ENCODE assay signal across 1 cellular context in the genomic region with DNA sequence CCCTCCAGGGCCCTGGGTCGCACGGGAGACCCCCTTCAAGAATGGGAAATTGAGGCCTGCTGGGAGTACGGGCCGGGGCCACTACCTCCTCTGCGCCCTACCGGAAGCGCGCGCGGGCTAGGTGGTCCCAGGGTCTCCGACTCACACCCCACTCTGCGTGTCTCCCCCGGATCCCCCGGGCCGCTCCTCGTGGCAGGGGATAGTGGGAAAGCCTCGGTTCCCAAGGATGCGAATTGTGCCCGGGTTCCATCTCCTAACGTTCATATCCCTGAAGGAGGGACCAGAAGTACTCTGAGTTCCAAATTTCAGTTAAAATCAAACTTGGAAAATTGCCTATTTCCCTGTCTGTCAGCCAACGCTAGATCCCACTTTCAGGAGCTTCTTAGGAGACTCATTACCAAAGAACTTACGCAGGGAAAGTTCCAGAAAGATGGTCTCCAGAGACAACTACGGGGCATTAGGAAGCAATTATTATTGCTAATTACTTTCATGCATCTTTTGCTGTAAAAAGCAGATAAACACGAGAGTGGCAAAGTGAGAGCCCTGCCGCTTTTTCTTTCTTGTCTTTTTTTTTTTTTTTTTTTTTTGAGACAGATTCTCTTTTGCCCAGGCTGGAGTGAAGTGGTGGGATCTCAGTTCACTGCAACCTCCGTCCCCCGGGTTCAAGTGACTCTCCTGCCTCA.
TF ChIP-seq lines count a peak whose summit lies in the region.

No MANE protein-coding gene starts in this region.

TF ChIP-seq in HepG2, 621 proteins besides CTCF, POLR2A, EP300 and RAD21 (continued from another document and continues in another):
- TF ChIP-seq ZNF75D (CRISPR knock-in tag; IDR thresholded peaks at IDR 0.05; ENCODE audit: borderline replicate concordance): 0 out of 2 replicates have a peak, but pooled peaks have one; percentile 56
- TF ChIP-seq ZBTB7B (CRISPR knock-in tag; IDR thresholded peaks at IDR 0.05): peak; percentile 75; the same call in 1 of the 2 replicates
- TF ChIP-seq, protein P1, sequence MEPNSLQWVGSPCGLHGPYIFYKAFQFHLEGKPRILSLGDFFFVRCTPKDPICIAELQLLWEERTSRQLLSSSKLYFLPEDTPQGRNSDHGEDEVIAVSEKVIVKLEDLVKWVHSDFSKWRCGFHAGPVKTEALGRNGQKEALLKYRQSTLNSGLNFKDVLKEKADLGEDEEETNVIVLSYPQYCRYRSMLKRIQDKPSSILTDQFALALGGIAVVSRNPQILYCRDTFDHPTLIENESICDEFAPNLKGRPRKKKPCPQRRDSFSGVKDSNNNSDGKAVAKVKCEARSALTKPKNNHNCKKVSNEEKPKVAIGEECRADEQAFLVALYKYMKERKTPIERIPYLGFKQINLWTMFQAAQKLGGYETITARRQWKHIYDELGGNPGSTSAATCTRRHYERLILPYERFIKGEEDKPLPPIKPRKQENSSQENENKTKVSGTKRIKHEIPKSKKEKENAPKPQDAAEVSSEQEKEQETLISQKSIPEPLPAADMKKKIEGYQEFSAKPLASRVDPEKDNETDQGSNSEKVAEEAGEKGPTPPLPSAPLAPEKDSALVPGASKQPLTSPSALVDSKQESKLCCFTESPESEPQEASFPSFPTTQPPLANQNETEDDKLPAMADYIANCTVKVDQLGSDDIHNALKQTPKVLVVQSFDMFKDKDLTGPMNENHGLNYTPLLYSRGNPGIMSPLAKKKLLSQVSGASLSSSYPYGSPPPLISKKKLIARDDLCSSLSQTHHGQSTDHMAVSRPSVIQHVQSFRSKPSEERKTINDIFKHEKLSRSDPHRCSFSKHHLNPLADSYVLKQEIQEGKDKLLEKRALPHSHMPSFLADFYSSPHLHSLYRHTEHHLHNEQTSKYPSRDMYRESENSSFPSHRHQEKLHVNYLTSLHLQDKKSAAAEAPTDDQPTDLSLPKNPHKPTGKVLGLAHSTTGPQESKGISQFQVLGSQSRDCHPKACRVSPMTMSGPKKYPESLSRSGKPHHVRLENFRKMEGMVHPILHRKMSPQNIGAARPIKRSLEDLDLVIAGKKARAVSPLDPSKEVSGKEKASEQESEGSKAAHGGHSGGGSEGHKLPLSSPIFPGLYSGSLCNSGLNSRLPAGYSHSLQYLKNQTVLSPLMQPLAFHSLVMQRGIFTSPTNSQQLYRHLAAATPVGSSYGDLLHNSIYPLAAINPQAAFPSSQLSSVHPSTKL (CRISPR knock-in tag; IDR thresholded peaks at IDR 0.05): no peak
- TF ChIP-seq RORA (CRISPR knock-in tag; IDR thresholded peaks at IDR 0.05): no peak
- TF ChIP-seq ZNF792 (CRISPR knock-in tag; IDR thresholded peaks at IDR 0.05): no peak
- TF ChIP-seq KDM5B (CRISPR knock-in tag; IDR thresholded peaks at IDR 0.05; ENCODE audit: borderline replicate concordance): no peak
- no peak for TF ChIP-seq ZBTB25 (CRISPR knock-in tag; IDR thresholded peaks at IDR 0.05)
- peak; percentile 0; the same call in 1 of the 2 replicates for TF ChIP-seq RFX5 (IDR thresholded peaks at IDR 0.05; ENCODE audit: low read depth, low read length)
- TF ChIP-seq THAP8 (CRISPR knock-in tag; IDR thresholded peaks at IDR 0.05; ENCODE audit: borderline replicate concordance): no peak
- TF ChIP-seq, protein P2, sequence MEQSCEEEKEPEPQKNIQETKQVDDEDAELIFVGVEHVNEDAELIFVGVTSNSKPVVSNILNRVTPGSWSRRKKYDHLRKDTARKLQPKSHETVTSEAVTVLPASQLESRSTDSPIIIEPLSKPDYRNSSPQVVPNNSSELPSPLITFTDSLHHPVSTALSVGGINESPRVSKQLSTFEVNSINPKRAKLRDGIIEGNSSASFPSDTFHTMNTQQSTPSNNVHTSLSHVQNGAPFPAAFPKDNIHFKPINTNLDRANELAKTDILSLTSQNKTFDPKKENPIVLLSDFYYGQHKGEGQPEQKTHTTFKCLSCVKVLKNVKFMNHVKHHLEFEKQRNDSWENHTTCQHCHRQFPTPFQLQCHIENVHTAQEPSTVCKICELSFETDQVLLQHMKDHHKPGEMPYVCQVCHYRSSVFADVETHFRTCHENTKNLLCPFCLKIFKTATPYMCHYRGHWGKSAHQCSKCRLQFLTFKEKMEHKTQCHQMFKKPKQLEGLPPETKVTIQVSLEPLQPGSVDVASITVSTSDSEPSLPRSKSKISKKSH (CRISPR knock-in tag; IDR thresholded peaks at IDR 0.05; ENCODE audit: borderline replicate concordance): no peak
- TF ChIP-seq ZNF263 (CRISPR knock-in tag; IDR thresholded peaks at IDR 0.05): peak; percentile 3; the same call in 1 of the 2 replicates
- TF ChIP-seq, protein P3, sequence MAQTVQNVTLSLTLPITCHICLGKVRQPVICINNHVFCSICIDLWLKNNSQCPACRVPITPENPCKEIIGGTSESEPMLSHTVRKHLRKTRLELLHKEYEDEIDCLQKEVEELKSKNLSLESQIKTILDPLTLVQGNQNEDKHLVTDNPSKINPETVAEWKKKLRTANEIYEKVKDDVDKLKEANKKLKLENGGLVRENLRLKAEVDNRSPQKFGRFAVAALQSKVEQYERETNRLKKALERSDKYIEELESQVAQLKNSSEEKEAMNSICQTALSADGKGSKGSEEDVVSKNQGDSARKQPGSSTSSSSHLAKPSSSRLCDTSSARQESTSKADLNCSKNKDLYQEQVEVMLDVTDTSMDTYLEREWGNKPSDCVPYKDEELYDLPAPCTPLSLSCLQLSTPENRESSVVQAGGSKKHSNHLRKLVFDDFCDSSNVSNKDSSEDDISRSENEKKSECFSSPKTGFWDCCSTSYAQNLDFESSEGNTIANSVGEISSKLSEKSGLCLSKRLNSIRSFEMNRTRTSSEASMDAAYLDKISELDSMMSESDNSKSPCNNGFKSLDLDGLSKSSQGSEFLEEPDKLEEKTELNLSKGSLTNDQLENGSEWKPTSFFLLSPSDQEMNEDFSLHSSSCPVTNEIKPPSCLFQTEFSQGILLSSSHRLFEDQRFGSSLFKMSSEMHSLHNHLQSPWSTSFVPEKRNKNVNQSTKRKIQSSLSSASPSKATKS (CRISPR knock-in tag; IDR thresholded peaks at IDR 0.05): peak; percentile 67; the same call in 1 of the 2 replicates
- 0 out of 2 replicates have a peak, but pooled peaks have one; percentile 3 for TF ChIP-seq CSRNP2 (CRISPR knock-in tag; conservative IDR thresholded peaks at IDR 0.05; ENCODE audit: low read depth)
- TF ChIP-seq, protein P4, sequence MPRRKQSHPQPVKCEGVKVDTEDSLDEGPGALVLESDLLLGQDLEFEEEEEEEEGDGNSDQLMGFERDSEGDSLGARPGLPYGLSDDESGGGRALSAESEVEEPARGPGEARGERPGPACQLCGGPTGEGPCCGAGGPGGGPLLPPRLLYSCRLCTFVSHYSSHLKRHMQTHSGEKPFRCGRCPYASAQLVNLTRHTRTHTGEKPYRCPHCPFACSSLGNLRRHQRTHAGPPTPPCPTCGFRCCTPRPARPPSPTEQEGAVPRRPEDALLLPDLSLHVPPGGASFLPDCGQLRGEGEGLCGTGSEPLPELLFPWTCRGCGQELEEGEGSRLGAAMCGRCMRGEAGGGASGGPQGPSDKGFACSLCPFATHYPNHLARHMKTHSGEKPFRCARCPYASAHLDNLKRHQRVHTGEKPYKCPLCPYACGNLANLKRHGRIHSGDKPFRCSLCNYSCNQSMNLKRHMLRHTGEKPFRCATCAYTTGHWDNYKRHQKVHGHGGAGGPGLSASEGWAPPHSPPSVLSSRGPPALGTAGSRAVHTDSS (CRISPR knock-in tag; conservative IDR thresholded peaks at IDR 0.05): no peak
- TF ChIP-seq NONO (IDR thresholded peaks at IDR 0.05): no peak
- TF ChIP-seq NONO (CRISPR knock-in tag; conservative IDR thresholded peaks at IDR 0.05): peak; percentile 0; the same call in 1 of the 2 replicates
- TF ChIP-seq HMGA1 (CRISPR knock-in tag; conservative IDR thresholded peaks at IDR 0.05): no peak
- TF ChIP-seq SNAPC4 (CRISPR knock-in tag; IDR thresholded peaks at IDR 0.05): peak; percentile 54; the same call in 1 of the 2 replicates
- no peak for TF ChIP-seq GLI4 (CRISPR knock-in tag; IDR thresholded peaks at IDR 0.05; ENCODE audit: borderline replicate concordance)
- no peak for TF ChIP-seq ZNF205 (CRISPR knock-in tag; IDR thresholded peaks at IDR 0.05)
- no peak for TF ChIP-seq FOXK1 (CRISPR knock-in tag; IDR thresholded peaks at IDR 0.05; ENCODE audit: borderline replicate concordance, low read depth)
- no peak for TF ChIP-seq U2AF2 (IDR thresholded peaks at IDR 0.05; ENCODE audit: low read depth, low read length)
- no peak for TF ChIP-seq ZFP36 (IDR thresholded peaks at IDR 0.05; ENCODE audit: borderline replicate concordance, low read depth, low read length, partially characterized antibody)
- no peak for TF ChIP-seq ZNF549 (CRISPR knock-in tag; IDR thresholded peaks at IDR 0.05)
- TF ChIP-seq NR2F2 (IDR thresholded peaks at IDR 0.05; ENCODE audit: borderline replicate concordance, low read depth): no peak
- no peak for TF ChIP-seq ZFYVE20 (CRISPR knock-in tag; IDR thresholded peaks at IDR 0.05; ENCODE audit: borderline replicate concordance, low read depth)
- no peak for TF ChIP-seq ZFP82 (CRISPR knock-in tag; IDR thresholded peaks at IDR 0.05; ENCODE audit: borderline replicate concordance)
